In the genomic region with DNA sequence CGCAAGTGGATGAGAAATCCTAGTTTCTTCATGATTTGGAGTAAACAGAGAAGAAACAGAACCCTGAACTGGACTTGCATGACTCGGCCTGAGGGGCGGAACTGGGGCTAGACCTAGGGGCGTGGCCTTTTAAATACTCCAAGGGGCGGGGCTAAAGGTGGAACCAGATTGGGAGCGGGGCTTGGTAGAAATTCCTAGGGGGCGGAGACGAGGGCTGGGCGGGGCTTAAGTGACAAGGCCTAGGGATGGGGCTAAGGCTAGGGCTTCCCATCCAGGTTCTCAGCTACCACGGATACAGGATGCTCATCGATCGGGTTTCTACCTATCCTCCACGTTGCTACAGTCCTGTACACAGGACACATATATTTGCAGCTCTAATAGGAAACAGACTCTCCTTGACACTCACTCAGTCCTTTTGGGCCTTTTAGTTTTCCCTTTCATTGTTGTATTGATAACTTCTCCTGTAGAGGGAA, we compare ENCODE assay signal across 8 cellular contexts. TPM values are rescaled to one million over a fixed set of nuclear protein-coding genes. Genes with fewer than 3 reads are reported as not detected.
DNase-seq lines count a peak whose midpoint lies in the region; ATAC-seq, FAIRE-seq and TF ChIP-seq lines count a peak whose summit lies in the region.

No MANE protein-coding gene starts in this region.

- peak overlapping the region; percentile 81 for H3K4me2 ChIP-seq in trophoblast cell (ENCODE audit: low read length)

- H3K27ac ChIP-seq in heart left ventricle (peak overlapping the region; percentile 89 to 99 (median 96)), trophoblast cell (ENCODE audit: low read depth, low read length) (peak overlapping the region; percentile 18)

- peaks cover 29% of the 10 kb centered on the region for H3K4me1 Mint-ChIP-seq in activated naive CD8-positive, alpha-beta T cell treated with anti-CD3 and anti-CD28 coated beads, Interleukin-2, amount 50 U/mL, for 24 hours

- no peak for FAIRE-seq in D721Med (lab: Jason Lieb, UNC)

- H3K14ac ChIP-seq in trophoblast cell (ENCODE audit: low read length): no peak overlapping the region

- peaks cover 2% of the 10 kb centered on the region for H3K27me3 Mint-ChIP-seq in activated naive CD8-positive, alpha-beta T cell treated with anti-CD3 and anti-CD28 coated beads, Interleukin-2, amount 50 U/mL, for 24 hours

- H2BK120ac ChIP-seq in trophoblast cell (ENCODE audit: insufficient read depth, low read length, poor library complexity): no peak overlapping the region

- no peak for TF ChIP-seq POLR2A in heart left ventricle (IDR thresholded peaks at IDR 0.05)

- H3K18ac ChIP-seq in trophoblast cell (ENCODE audit: low read length): no peak overlapping the region

- TF ChIP-seq CTCF in D721Med (IDR thresholded peaks at IDR 0.05; ENCODE audit: insufficient read depth, missing control alignments) (no peak), GM20000 (IDR thresholded peaks at IDR 0.05; ENCODE audit: extremely low read depth, missing control alignments) (no peak), heart left ventricle (IDR thresholded peaks at IDR 0.05) (no peak)

- no peaks in the 10 kb centered on the region for H3K27me3 ChIP-seq in heart left ventricle
- no peaks in the 10 kb centered on the region for H3K27me3 ChIP-seq in trophoblast cell (ENCODE audit: insufficient read depth, low read length)

- H3K79me1 ChIP-seq in trophoblast cell (ENCODE audit: low read length): peaks cover 6% of the 10 kb centered on the region

- H4K91ac ChIP-seq in trophoblast cell (ENCODE audit: low read depth, low read length): no peak overlapping the region

- peaks cover 14% of the 10 kb centered on the region for H3K36me3 Mint-ChIP-seq in activated naive CD8-positive, alpha-beta T cell treated with anti-CD3 and anti-CD28 coated beads, Interleukin-2, amount 50 U/mL, for 24 hours (ENCODE audit: low read depth)

- H2AFZ ChIP-seq in trophoblast cell (ENCODE audit: insufficient read depth, low read length, poor library complexity): peak overlapping the region; percentile 9

- H3K27ac Mint-ChIP-seq in activated naive CD8-positive, alpha-beta T cell treated with anti-CD3 and anti-CD28 coated beads, Interleukin-2, amount 50 U/mL, for 24 hours: peak overlapping the region; percentile 97

- H2BK12ac ChIP-seq in trophoblast cell (ENCODE audit: low read length): no peak overlapping the region

- H3K9me3 Mint-ChIP-seq in activated naive CD8-positive, alpha-beta T cell treated with anti-CD3 and anti-CD28 coated beads, Interleukin-2, amount 50 U/mL, for 24 hours: peaks cover 18% of the 10 kb centered on the region

- peaks cover 0 to 24% (median 11%) of the 10 kb centered on the region in 12 donors for H3K4me1 ChIP-seq in heart left ventricle
- no peaks in the 10 kb centered on the region for H3K4me1 ChIP-seq in trophoblast cell (ENCODE audit: control insufficient read depth in 1 of 2, insufficient read depth in 2 of 2, low read length in 2 of 2)

- H2BK5ac ChIP-seq in trophoblast cell (ENCODE audit: low read depth, low read length, poor library complexity): no peak overlapping the region

- H3K9me3 ChIP-seq in heart left ventricle (peaks cover 0 to 3% (median 0%) of the 10 kb centered on the region in 12 donors), trophoblast cell (ENCODE audit: insufficient read depth, low read depth, low read length) (peaks cover 8% of the 10 kb centered on the region)

- H4K8ac ChIP-seq in trophoblast cell (ENCODE audit: low read depth, low read length): peak overlapping the region; percentile 31

- 5 to 11% (median 6%) methylated on average over 13 of the region's 13 CpGs for WGBS in heart left ventricle, 4 donors
- no CpG with 5 or more reads among the region's 13 CpGs for WGBS in trophoblast cell (ENCODE audit: extremely low coverage, insufficient coverage, insufficient read length)

- H3K23ac ChIP-seq in trophoblast cell (ENCODE audit: low read length): no peak overlapping the region

- intact Hi-C loops in heart left ventricle (cut with DNase I): loop anchor here (1.0 to 10.0 kb wide), 16 partner anchors 14 to 487 kb away; a partner anchor contains a TSS

- H3K9ac ChIP-seq in trophoblast cell (ENCODE audit: low read length): no peak overlapping the region

- DNase-seq in D721Med (ENCODE audit: insufficient read length, low spot score) (peak; percentile 64), GM20000 (ENCODE audit: low spot score) (peak; percentile 80), NCI-H82 (lab: John Stamatoyannopoulos, UW) (peak; percentile 96), heart left ventricle (peak; percentile 93 to 95 (median 94)), trophoblast cell (peak in 1 of 2 donors; percentile 87)
- peak; percentile 89 for DNase-seq in activated naive CD8-positive, alpha-beta T cell treated with anti-CD3 and anti-CD28 coated beads, Interleukin-2, amount 50 U/mL, for 24 hours
- DNase-seq in effector CD4-positive, alpha-beta T cell: no peak

- H3K79me2 ChIP-seq in trophoblast cell (ENCODE audit: control insufficient read depth, insufficient read depth, low read length, poor library complexity): peaks cover 2% of the 10 kb centered on the region

- ATAC-seq in HG03565 (IDR thresholded peaks at IDR 0.05; ENCODE audit: unreplicated experiment): peak; percentile 53
- peak; percentile 76 for ATAC-seq in activated naive CD8-positive, alpha-beta T cell treated with anti-CD3 and anti-CD28 coated beads, Interleukin-2, amount 50 U/mL, for 24 hours
- peak; percentile 94 to 97 (median 96) for ATAC-seq in heart left ventricle

- peak overlapping the region; percentile 89 for H3K4me3 Mint-ChIP-seq in activated naive CD8-positive, alpha-beta T cell treated with anti-CD3 and anti-CD28 coated beads, Interleukin-2, amount 50 U/mL, for 24 hours

- peaks cover 0 to 12% (median 0%) of the 10 kb centered on the region in 9 donors for H3K36me3 ChIP-seq in heart left ventricle
- no peaks in the 10 kb centered on the region for H3K36me3 ChIP-seq in trophoblast cell (ENCODE audit: control insufficient read depth in 1 of 2, insufficient read depth in 2 of 2, low read length in 2 of 2)

- H2AK5ac ChIP-seq in trophoblast cell (ENCODE audit: low read length): no peak overlapping the region

- peak overlapping the region; percentile 50 to 99 (median 96) for H3K4me3 ChIP-seq in heart left ventricle
- peak overlapping the region; percentile 82 for H3K4me3 ChIP-seq in trophoblast cell (ENCODE audit: low read depth, low read length)

- no peak overlapping the region for H3K4ac ChIP-seq in trophoblast cell (ENCODE audit: low read depth, low read length)

- no peak overlapping the region for H4K12ac ChIP-seq in trophoblast cell (ENCODE audit: low read depth, low read length)

RNA-seq across cellular contexts. Expression of a gene that starts 0.4 kb away (rescaled TPM):
- 1 to 10 TPM; 2.7 to 6.3 (median 4.1) TPM for total RNA-seq in heart left ventricle
- polyA plus RNA-seq in heart left ventricle: 1 to 10 TPM in 1 of 2 donors, under 1 TPM in 1; 0.91 to 3.0 TPM
- polyA plus RNA-seq in trophoblast cell (2013): 2.8 and 2.9 TPM in 2 replicates

RNA-seq across cellular contexts. Expression of a gene that starts 14.0 kb away (rescaled TPM):
- 10 to 100 TPM; 12.3 to 19.1 (median 15.1) TPM for total RNA-seq in heart left ventricle
- 10 to 100 TPM; 16.4 to 23.4 TPM for polyA plus RNA-seq in heart left ventricle
- polyA plus RNA-seq in trophoblast cell (2013): 6.3 and 6.7 TPM in 2 replicates

RNA-seq across cellular contexts. Expression of a gene that starts 52.8 kb away (rescaled TPM):
- total RNA-seq in heart left ventricle: 1 to 10 TPM; 1.0 to 4.6 (median 1.8) TPM
- 1 to 10 TPM; 1.8 to 2.2 TPM for polyA plus RNA-seq in heart left ventricle
- 2.3 and 2.6 TPM in 2 replicates for polyA plus RNA-seq in trophoblast cell (2013)

RNA-seq across cellular contexts. Expression of a gene that starts 59.3 kb away (rescaled TPM):
- not detected for total RNA-seq in heart left ventricle
- not detected for polyA plus RNA-seq in heart left ventricle
- not detected in 2 replicates for polyA plus RNA-seq in trophoblast cell (2013)
